In the genomic region with DNA sequence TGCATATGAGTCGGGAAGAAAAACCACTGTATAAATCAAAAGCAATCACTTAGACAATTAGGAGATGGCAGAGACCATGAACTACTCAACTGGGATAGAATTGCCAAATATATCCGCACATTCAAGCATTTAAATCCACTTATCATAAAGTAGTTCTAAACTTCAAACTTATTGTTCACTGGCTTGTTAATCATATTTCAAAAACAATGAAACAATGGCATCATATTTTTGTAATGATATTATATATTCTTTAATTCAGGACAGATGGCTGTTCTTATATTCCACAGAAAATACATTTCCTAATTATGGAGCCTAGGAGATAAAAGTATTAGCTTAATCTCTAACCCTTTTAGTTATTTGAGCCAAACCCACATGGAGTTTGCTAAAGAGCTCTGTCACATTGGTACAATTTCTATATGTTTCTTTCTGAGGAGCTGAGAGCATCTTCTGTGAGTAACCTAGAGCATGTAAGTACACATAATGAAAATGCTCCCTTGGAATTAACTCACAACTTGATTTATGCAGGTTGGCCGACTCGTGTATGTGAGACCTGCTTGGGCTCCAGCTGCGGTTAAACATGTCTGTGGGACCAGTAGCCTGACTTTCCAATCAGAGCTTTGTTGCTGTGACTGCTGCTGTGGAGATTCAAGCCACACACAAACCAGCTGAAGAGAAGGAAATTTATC, we compare ENCODE assay signal across 11 cellular contexts.
"Had no signal": no experiment of that assay in that cellular context is flagged by ENCODE, and none has a peak within 500 bp of the region (broad histone marks: within the 10 kb centered on the region; RNA-seq: fewer than 3 reads in every experiment).

No MANE protein-coding gene starts in this region.

- H3K27ac ChIP-seq: esophagus muscularis mucosa, left lung, suprapubic skin had no signal

- H3K4me3 ChIP-seq: esophagus muscularis mucosa, left lung, suprapubic skin had no signal

- DNase-seq: activated CD4-positive, alpha-beta T cell treated with anti-CD3 and anti-CD28 coated beads, Interleukin-2, amount 50 U/mL, for 4 hours; activated CD4-positive, CD25-positive, alpha-beta regulatory T cell treated with anti-CD3 and anti-CD28 coated beads, Interleukin-2, amount 50 U/mL, for 72 hours; activated gamma-delta T cell; activated naive CD8-positive, alpha-beta T cell treated with anti-CD3 and anti-CD28 coated beads for 36 hours; activated T-cell treated with anti-CD3 and anti-CD28 coated beads, Interleukin-2, amount 50 U/mL, for 48 hours; glutamatergic neuron; left lung; stimulated activated CD4-positive, alpha-beta T cell treated with anti-CD3 and anti-CD28 coated beads, Interleukin-12 subunit alpha, Interleukin-12 subunit beta, amount 100 ng/mL, for 4 hours; stimulated activated naive CD8-positive, alpha-beta T cell treated with anti-CD3 and anti-CD28 coated beads, Interleukin-15, Interleukin-2, amounts not matched to agents 100 U/mL and 50 U/mL, for 24 hours had no signal
